In the genomic region with DNA sequence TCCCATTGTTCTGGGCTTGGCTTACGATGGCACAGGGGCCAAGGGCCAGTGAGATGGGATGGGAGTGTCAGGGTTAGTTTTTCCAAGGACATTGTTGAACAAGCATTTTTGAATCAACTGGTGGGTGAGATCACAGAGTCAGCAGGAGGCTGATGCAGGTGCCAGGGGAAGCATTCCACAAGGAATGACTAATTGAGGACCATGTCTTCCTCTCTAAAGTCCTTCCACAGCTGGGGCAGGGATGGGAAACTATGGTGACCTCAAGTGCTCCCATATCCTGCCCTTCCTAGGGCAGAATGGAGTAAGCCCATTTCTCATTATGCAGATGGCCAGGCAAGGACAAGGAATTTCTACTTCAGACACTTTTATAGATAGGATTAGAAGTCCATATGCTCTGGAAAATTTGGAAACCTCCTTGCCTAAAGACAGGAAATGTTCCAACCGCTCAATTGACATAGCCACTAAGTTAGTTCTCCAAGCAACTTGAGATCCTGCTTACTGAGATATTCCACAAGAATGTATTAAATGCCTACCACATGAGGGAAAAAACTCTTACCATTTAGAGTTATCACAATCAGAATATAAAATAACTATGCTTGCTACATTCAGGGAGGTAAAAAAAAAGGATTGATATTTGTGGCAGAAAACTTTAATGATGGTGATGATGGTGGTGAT, we compare ENCODE assay signal across 15 cellular contexts. TPM values are rescaled to one million over a fixed set of nuclear protein-coding genes. Genes with fewer than 3 reads are reported as not detected.
DNase-seq lines count a peak whose midpoint lies in the region; ATAC-seq and TF ChIP-seq lines count a peak whose summit lies in the region.
"Had no signal": no experiment of that assay in that cellular context is flagged by ENCODE, and none has a peak within 500 bp of the region (broad histone marks: within the 10 kb centered on the region; RNA-seq: fewer than 3 reads in every experiment).

No MANE protein-coding gene starts in this region.

- H3K36me3 ChIP-seq in adipocyte (ENCODE audit: control insufficient read depth, insufficient read depth, low read length, severe bottlenecking) (peaks cover 7% of the 10 kb centered on the region), gastrocnemius medialis (no peaks in the 10 kb centered on the region)
- H3K36me3 ChIP-seq: prostate gland had no signal

- no peak for TF ChIP-seq CTCF in gastrocnemius medialis (IDR thresholded peaks at IDR 0.05 in 4 of 5, conservative IDR thresholded peaks at IDR 0.05 in 1 of 5)

- intact Hi-C loops in gastrocnemius medialis (cut with DNase I; ENCODE audit: low total_unique reads), result no loop called here

- no peaks in the 10 kb centered on the region for H3K27me3 ChIP-seq in adipocyte (replicated peaks; ENCODE audit: control insufficient read depth, insufficient read depth, low read length)
- H3K27me3 ChIP-seq in gastrocnemius medialis, result peaks cover 0 to 2% (median 0%) of the 10 kb centered on the region in 3 donors

- no peak for TF ChIP-seq POLR2A in gastrocnemius medialis (IDR thresholded peaks at IDR 0.05)

- peaks cover 8% of the 10 kb centered on the region for H3K4me1 ChIP-seq in adipocyte (ENCODE audit: control insufficient read depth, insufficient read depth, low read length)
- H3K4me1 ChIP-seq in gastrocnemius medialis, result no peaks in the 10 kb centered on the region
- H3K4me1 ChIP-seq: prostate gland had no signal

- H3K4me3 ChIP-seq in adipocyte (ENCODE audit: low read length), result no peak overlapping the region
- H3K4me3 ChIP-seq in gastrocnemius medialis, result no peak overlapping the region
- H3K4me3 ChIP-seq: prostate gland had no signal

- DNase-seq in A172 (ENCODE audit: low spot score), result peak; percentile 96
- DNase-seq in GM04504 (ENCODE audit: low read depth), result peak; percentile 89
- peak; percentile 19 for DNase-seq in adipocyte (ENCODE audit: low read depth)
- DNase-seq in glomerular visceral epithelial cell (ENCODE audit: extremely low spot score), result peak; percentile 51
- DNase-seq in GM19240 (ENCODE audit: insufficient read length, low spot score), result no peak
- DNase-seq in NCI-H1694 (lab: John Stamatoyannopoulos, UW), result no peak
- DNase-seq in gastrocnemius medialis, result no peak
- DNase-seq: activated CD4-positive, alpha-beta T cell treated with anti-CD3 and anti-CD28 coated beads, Interleukin-2, amount 50 U/mL, for 4 hours; activated naive CD8-positive, alpha-beta T cell treated with anti-CD3 and anti-CD28 coated beads, Interleukin-2, amount 50 U/mL, for 24 hours; activated T-cell treated with anti-CD3 and anti-CD28 coated beads, Interleukin-2, amount 50 U/mL, for 1 hour; hypothalamus; naive B cell; NCI-H510A had no signal

- no peak overlapping the region for H3K9ac ChIP-seq in adipocyte (ENCODE audit: low read length)

- peak overlapping the region in 1 of 4 donors; percentile 4 for H3K27ac ChIP-seq in gastrocnemius medialis
- H3K27ac ChIP-seq: prostate gland had no signal

- H3K9me3 ChIP-seq in adipocyte (ENCODE audit: control insufficient read depth, low read length) (peaks cover 9% of the 10 kb centered on the region), gastrocnemius medialis (no peaks in the 10 kb centered on the region)
- H3K9me3 ChIP-seq: prostate gland had no signal

- in situ Hi-C loops in gastrocnemius medialis (cut with MboI; ENCODE audit: low sequenced_read_pairs in 4 of 4), result loop anchor here (25.0 kb wide), 1 partner anchor 334 kb away; no protein-coding TSS in a partner anchor

- ATAC-seq in HG03354 (IDR thresholded peaks at IDR 0.05; ENCODE audit: poor library complexity, severe bottlenecking, unreplicated experiment), result no peak
- no peak for ATAC-seq in gastrocnemius medialis
- ATAC-seq: activated naive CD8-positive, alpha-beta T cell treated with anti-CD3 and anti-CD28 coated beads, Interleukin-2, amount 50 U/mL, for 24 hours had no signal

RNA-seq across cellular contexts. Expression of a gene that starts 21.2 kb away (rescaled TPM):
- total RNA-seq in A172 (2014; rRNA removed; shearing (Covaris generic)), result 8.8 and 9.1 TPM in 2 replicates
- total RNA-seq in gastrocnemius medialis, result 10 to 100 TPM in 2 of 4 donors, 1 to 10 TPM in 2; 5.1 to 14.2 (median 9.3) TPM

RNA-seq across cellular contexts. Expression of a gene that starts 29.4 kb away (rescaled TPM):
- 6.5 and 11.8 TPM in 2 replicates for total RNA-seq in A172 (2014; rRNA removed; shearing (Covaris generic))
- total RNA-seq in gastrocnemius medialis, result 10 to 100 TPM; 11.1 to 38.6 (median 21.2) TPM

RNA-seq across cellular contexts. Expression of a gene that starts 43.8 kb away (rescaled TPM):
- 81.4 and 90.1 TPM in 2 replicates for total RNA-seq in A172 (2014; rRNA removed; shearing (Covaris generic))
- total RNA-seq in gastrocnemius medialis, result 10 to 100 TPM; 17.5 to 38.3 (median 26.6) TPM

Comparison
In these comparisons a context has a peak if more than half of its experiments do, and no peak if none do; other contexts are left out.
1. DNase-seq: peak in A172 (single experiment), GM04504 (single experiment), adipocyte (single experiment) and glomerular visceral epithelial cell (single experiment); none in GM19240 (single experiment), NCI-H1694 (single experiment) and gastrocnemius medialis (0 of 2).